In the genomic region with DNA sequence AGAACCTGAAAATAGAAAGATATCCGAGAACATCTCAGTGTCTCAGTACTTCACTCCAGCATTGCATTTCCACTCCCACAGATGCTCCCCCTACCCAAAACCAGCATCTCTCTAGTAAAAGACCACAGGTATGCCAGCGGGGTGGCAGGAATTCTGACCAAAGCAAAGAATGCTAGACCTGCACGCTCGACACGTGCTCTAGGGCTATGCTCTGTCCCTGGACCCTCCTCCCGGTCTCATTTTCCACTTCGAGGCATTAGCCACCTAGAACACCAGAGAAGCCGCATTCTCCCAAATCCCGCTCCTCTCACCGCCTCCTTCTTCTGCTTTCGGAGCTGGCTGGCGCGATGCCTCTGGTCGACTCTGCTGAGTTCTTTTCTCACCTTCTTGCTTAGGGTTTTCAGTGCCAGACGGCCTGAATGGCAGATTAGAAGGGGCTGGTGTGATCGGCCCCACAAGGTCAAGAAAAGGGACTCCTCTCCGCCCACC, we compare ENCODE assay signal across 8 cellular contexts. TPM values are rescaled to one million over a fixed set of nuclear protein-coding genes. Genes with fewer than 3 reads are reported as not detected.
DNase-seq lines count a peak whose midpoint lies in the region; ATAC-seq lines count a peak whose summit lies in the region.

No MANE protein-coding gene starts in this region.

- no peak overlapping the region for H3K4me3 Mint-ChIP-seq in activated naive CD8-positive, alpha-beta T cell treated with anti-CD3 and anti-CD28 coated beads, Interleukin-2, amount 50 U/mL, for 24 hours
- peak overlapping the region; percentile 100 for H3K4me3 Mint-ChIP-seq in stimulated activated naive CD8-positive, alpha-beta T cell treated with anti-CD3 and anti-CD28 coated beads, Interleukin-15, amount 100 ng/mL, for 72 hours

- peak; percentile 10 for ATAC-seq in GM21737 (IDR thresholded peaks at IDR 0.05; ENCODE audit: unreplicated experiment)
- no peak for ATAC-seq in activated naive CD8-positive, alpha-beta T cell treated with anti-CD3 and anti-CD28 coated beads, Interleukin-2, amount 50 U/mL, for 24 hours
- no peak for ATAC-seq in stimulated activated naive CD8-positive, alpha-beta T cell treated with anti-CD3 and anti-CD28 coated beads, Interleukin-15, amount 100 ng/mL, for 72 hours

- peak overlapping the region; percentile 99 for H3K27ac Mint-ChIP-seq in activated naive CD8-positive, alpha-beta T cell treated with anti-CD3 and anti-CD28 coated beads, Interleukin-2, amount 50 U/mL, for 24 hours
- H3K27ac Mint-ChIP-seq in stimulated activated naive CD8-positive, alpha-beta T cell treated with anti-CD3 and anti-CD28 coated beads, Interleukin-15, amount 100 ng/mL, for 72 hours, result peak overlapping the region; percentile 99

- peak; percentile 16 for DNase-seq in A172 (ENCODE audit: low spot score)
- DNase-seq in activated naive CD8-positive, alpha-beta T cell treated with anti-CD3 and anti-CD28 coated beads, Interleukin-2, amount 50 U/mL, for 24 hours, result peak; percentile 12
- DNase-seq in iPS-NIHi7 (ENCODE audit: extremely low spot score), result peak; percentile 29
- DNase-seq in stimulated activated naive CD8-positive, alpha-beta T cell treated with anti-CD3 and anti-CD28 coated beads, Interleukin-15, amount 100 ng/mL, for 72 hours, result no peak
- DNase-seq in NCI-H187 (lab: John Stamatoyannopoulos, UW), result no peak
- no peak for DNase-seq in NOMO-1 (lab: John Stamatoyannopoulos, UW; ENCODE audit: unreplicated experiment in 2 of 2)
- no peak for DNase-seq in NCI-H345 (lab: John Stamatoyannopoulos, UW)

- no peaks in the 10 kb centered on the region for H3K27me3 Mint-ChIP-seq in activated naive CD8-positive, alpha-beta T cell treated with anti-CD3 and anti-CD28 coated beads, Interleukin-2, amount 50 U/mL, for 24 hours
- H3K27me3 Mint-ChIP-seq in stimulated activated naive CD8-positive, alpha-beta T cell treated with anti-CD3 and anti-CD28 coated beads, Interleukin-15, amount 100 ng/mL, for 72 hours, result no peaks in the 10 kb centered on the region

- no peaks in the 10 kb centered on the region for H3K9me3 Mint-ChIP-seq in activated naive CD8-positive, alpha-beta T cell treated with anti-CD3 and anti-CD28 coated beads, Interleukin-2, amount 50 U/mL, for 24 hours
- H3K9me3 Mint-ChIP-seq in stimulated activated naive CD8-positive, alpha-beta T cell treated with anti-CD3 and anti-CD28 coated beads, Interleukin-15, amount 100 ng/mL, for 72 hours, result no peaks in the 10 kb centered on the region

- H3K36me3 Mint-ChIP-seq in activated naive CD8-positive, alpha-beta T cell treated with anti-CD3 and anti-CD28 coated beads, Interleukin-2, amount 50 U/mL, for 24 hours (ENCODE audit: low read depth), result no peaks in the 10 kb centered on the region

- H3K4me1 Mint-ChIP-seq in activated naive CD8-positive, alpha-beta T cell treated with anti-CD3 and anti-CD28 coated beads, Interleukin-2, amount 50 U/mL, for 24 hours, result peaks cover 14% of the 10 kb centered on the region
- H3K4me1 Mint-ChIP-seq in stimulated activated naive CD8-positive, alpha-beta T cell treated with anti-CD3 and anti-CD28 coated beads, Interleukin-15, amount 100 ng/mL, for 72 hours, result peaks cover 14% of the 10 kb centered on the region

RNA-seq across cellular contexts. Expression of a gene that starts 0.5 kb away (rescaled TPM):
- 66.9 and 86.7 TPM in 2 replicates for total RNA-seq in A172 (2014; rRNA removed; shearing (Covaris generic))

RNA-seq across cellular contexts. Expression of a gene that starts 1.5 kb away (rescaled TPM):
- 15.7 and 23.3 TPM in 2 replicates for total RNA-seq in A172 (2014; rRNA removed; shearing (Covaris generic))

RNA-seq across cellular contexts. Expression of a gene that starts 32.0 kb away (rescaled TPM):
- 13.6 and 41.2 TPM in 2 replicates for total RNA-seq in A172 (2014; rRNA removed; shearing (Covaris generic))

RNA-seq across cellular contexts. Expression of a gene that starts 32.2 kb away (rescaled TPM):
- 15.1 and 21.4 TPM in 2 replicates for total RNA-seq in A172 (2014; rRNA removed; shearing (Covaris generic))

Comparison
In these comparisons a context has a peak if more than half of its experiments do, and no peak if none do; other contexts are left out.
1. DNase-seq: peak in A172 (single experiment), activated naive CD8-positive, alpha-beta T cell treated with anti-CD3 and anti-CD28 coated beads, Interleukin-2, amount 50 U/mL, for 24 hours (single experiment) and iPS-NIHi7 (single experiment); none in stimulated activated naive CD8-positive, alpha-beta T cell treated with anti-CD3 and anti-CD28 coated beads, Interleukin-15, amount 100 ng/mL, for 72 hours (0 of 2), NCI-H187 (0 of 2), NOMO-1 (0 of 2) and NCI-H345 (single experiment).